24 cellular contexts compared by ENCODE assay signal in the genomic region with DNA sequence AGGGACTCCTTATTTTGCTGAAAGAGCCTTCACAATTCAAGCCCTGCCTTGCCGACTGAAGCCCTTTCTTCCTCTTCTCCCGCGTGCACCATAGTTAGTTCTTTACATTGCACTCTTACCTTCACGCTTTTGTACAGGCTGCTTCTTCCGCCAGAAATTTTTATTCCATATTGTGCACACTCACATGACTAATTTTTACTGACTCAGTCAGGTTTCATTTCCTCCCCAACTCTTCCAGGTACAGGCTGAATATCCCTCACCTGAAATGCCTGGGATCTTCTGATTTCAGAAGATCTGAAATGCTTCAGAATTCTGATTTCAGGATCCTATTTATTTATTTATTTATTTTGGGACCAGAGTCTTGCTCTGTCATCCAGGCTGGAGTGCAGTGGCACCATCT.
"Had no signal": no experiment of that assay in that cellular context is flagged by ENCODE, and none has a peak within 500 bp of the region (broad histone marks: within the 10 kb centered on the region; RNA-seq: fewer than 3 reads in every experiment).

No MANE protein-coding gene starts in this region.

- H3K4me1 ChIP-seq: right atrium auricular region, tibial nerve, uterus had no signal

- ATAC-seq: left colon; left lung; lower lobe of right lung; mucosa of descending colon; naive thymus-derived CD4-positive, alpha-beta T cell; natural killer cell treated with Interleukin-12 subunit alpha and Interleukin-12 subunit beta and Interleukin-15 and Interleukin-18, amount 100 ng/mL, for 72 hours; right lobe of liver; stimulated activated memory B cell treated with anti-CD40 and anti-IgM and Interleukin-4, amounts not matched to agents 10 μg/mL and 1 μg/mL and 100 μg/mL, for 72 hours; stimulated activated naive CD8-positive, alpha-beta T cell treated with anti-CD3 and anti-CD28 coated beads, Interleukin-15, amount 100 ng/mL, for 72 hours had no signal

- H3K27ac ChIP-seq: left lung, lower lobe of right lung, ovary, right atrium auricular region, right lobe of liver, tibial nerve, uterus had no signal

- H3K9me3 ChIP-seq: left lung, lower lobe of right lung, mucosa of descending colon, ovary, right atrium auricular region, right lobe of liver, tibial nerve, uterus had no signal

- H3K4me2 ChIP-seq: smooth muscle cell had no signal

- DNase-seq: immature natural killer cell; kidney; left colon; left lung; lower lobe of right lung; midbrain; mucosa of descending colon; naive thymus-derived CD4-positive, alpha-beta T cell; ovary; right lobe of liver; stimulated activated CD4-positive, alpha-beta T cell treated with anti-CD3 and anti-CD28 coated beads, Interleukin-1b, Interleukin-23, amount 100 ng/mL, for 48 hours; stimulated activated CD4-positive, alpha-beta T cell treated with anti-CD3 and anti-CD28 coated beads, Interleukin-2, amount 100 ng/mL, for 48 hours; stimulated activated CD4-positive, alpha-beta T cell treated with anti-CD3 and anti-CD28 coated beads, Interleukin-4, amount 100 ng/mL, for 4 hours; stimulated activated CD8-positive, alpha-beta memory T cell treated with anti-CD3 and anti-CD28 coated beads, Interleukin-4, amount 100 ng/mL, for 48 hours; stimulated activated naive CD4-positive, alpha-beta T cell treated with Interleukin-2 at 50 U/mL for 16 hours; stimulated activated naive CD8-positive, alpha-beta T cell treated with anti-CD3 and anti-CD28 coated beads, Interleukin-15, amount 100 ng/mL, for 72 hours; substantia nigra; uterus had no signal

- FAIRE-seq: islet of Langerhans, kidney had no signal

- H3K4me3 ChIP-seq: left lung, lower lobe of right lung, mucosa of descending colon, ovary, right atrium auricular region, right lobe of liver, smooth muscle cell, tibial nerve, uterus had no signal

- H3K36me3 ChIP-seq: left lung, lower lobe of right lung, ovary, right atrium auricular region, right lobe of liver, tibial nerve, uterus had no signal

- H3K27me3 ChIP-seq: left lung, ovary, right atrium auricular region, right lobe of liver, uterus had no signal
